In genomic region chr1:218299416-218299815, GRCh38 we compare ENCODE assay signal across 8 cellular contexts. TPM values are rescaled to one million over a fixed set of nuclear protein-coding genes. Genes with fewer than 3 reads are reported as not detected.
DNase-seq lines count a peak whose midpoint lies in the region; ATAC-seq and TF ChIP-seq lines count a peak whose summit lies in the region.

No MANE protein-coding gene starts in this region.

- peak; percentile 15 for DNase-seq in NCI-H345 (lab: John Stamatoyannopoulos, UW)
- no peak for DNase-seq in NCI-H345 treated with DMSO at 0.1 percent for 48 hours (lab: John Stamatoyannopoulos, UW; ENCODE audit: unreplicated experiment)
- no peak for DNase-seq in left lobe of liver (ENCODE audit: low spot score)
- no peak for DNase-seq in central memory CD4-positive, alpha-beta T cell
- no peak for DNase-seq in NCI-H774 (lab: John Stamatoyannopoulos, UW)
- DNase-seq in NCI-H1930 (lab: John Stamatoyannopoulos, UW): no peak

- H3K36me3 ChIP-seq in HUES48 (ENCODE audit: control insufficient read depth, insufficient read depth, low read length): peaks cover 25% of the 10 kb centered on the region

- H3K27ac ChIP-seq in HUES48 (ENCODE audit: low read depth, low read length): peak overlapping the region; percentile 81

- no peak overlapping the region for H3K9ac ChIP-seq in HUES48 (ENCODE audit: low read depth, low read length)

- H3K27me3 ChIP-seq in HUES48 (ENCODE audit: control insufficient read depth, insufficient read depth, low read length): no peaks in the 10 kb centered on the region

- peak; percentile 79 for ATAC-seq in left lobe of liver

- H3K4me3 ChIP-seq in HUES48 (ENCODE audit: low read depth, low read length): no peak overlapping the region
- H3K4me3 ChIP-seq in WI38 (ENCODE audit: low read depth, low read length): no peak overlapping the region

- H3K4me1 ChIP-seq in HUES48 (ENCODE audit: control insufficient read depth, insufficient read depth, low read length): peaks cover 96% of the 10 kb centered on the region

- no peaks in the 10 kb centered on the region for H3K9me3 ChIP-seq in HUES48 (ENCODE audit: control insufficient read depth, insufficient read depth, low read length)

- TF ChIP-seq CTCF in WI38 (IDR thresholded peaks at IDR 0.05; ENCODE audit: low read depth, low read length): peak; percentile 33; the same call in 1 of the 2 replicates

RNA-seq across cellular contexts. Expression of gene RRP15, which starts 14.3 kb away (rescaled TPM):
- 4.7 TPM for total RNA-seq in left lobe of liver

RNA-seq across cellular contexts. Expression of gene TGFB2, which starts 45.7 kb away (rescaled TPM):
- 0.20 TPM for total RNA-seq in left lobe of liver
